ENCODE assay signal across 31 cellular contexts in genomic region chr22:44438056-44438455, GRCh38. TPM values are rescaled to one million over a fixed set of nuclear protein-coding genes. Genes with fewer than 3 reads are reported as not detected.
A peak's percentile ranks its signal among the peaks of the same experiment; 100 is the strongest.
DNase-seq lines count a peak whose midpoint lies in the region; ATAC-seq and TF ChIP-seq lines count a peak whose summit lies in the region.
"Had no signal": no experiment of that assay in that cellular context is flagged by ENCODE, and none has a peak within 500 bp of the region (broad histone marks: within the 10 kb centered on the region; RNA-seq: fewer than 3 reads in every experiment).

No MANE protein-coding gene starts in this region.

- no peaks in the 10 kb centered on the region; the same call in 1 of the 2 replicates for H3K27me3 ChIP-seq in GM06990 (replicated peaks; ENCODE audit: control insufficient read depth, insufficient read depth, low read length)
- H3K27me3 ChIP-seq in neural progenitor cell = no peaks in the 10 kb centered on the region
- H3K27me3 ChIP-seq: BE2C, breast epithelium, colonic mucosa, ovary had no signal

- H3K9me3 Mint-ChIP-seq in neural progenitor cell (no peaks in the 10 kb centered on the region), CD14-positive monocyte (no peaks in the 10 kb centered on the region)
- H3K9me3 Mint-ChIP-seq: activated T-cell treated with anti-CD3 and anti-CD28 coated beads, Interleukin-2, amount 50 U/mL, for 72 hours; nephron had no signal

- H3K79me2 ChIP-seq in neural progenitor cell (ENCODE audit: low read depth) = no peaks in the 10 kb centered on the region

- TF ChIP-seq CTCF in GM06990 (IDR thresholded peaks at IDR 0.05; ENCODE audit: insufficient read depth, low read length, poor library complexity, severe bottlenecking) (peak; percentile 14), NB4 (IDR thresholded peaks at IDR 0.05; ENCODE audit: low read depth, low read length) (peak; percentile 8), neural progenitor cell (IDR thresholded peaks at IDR 0.05) (peak; percentile 37), CD14-positive monocyte (IDR thresholded peaks at IDR 0.05) (no peak)

- DNase-seq in GM06990 (ENCODE audit: extremely low read depth, insufficient read length) = no peak
- DNase-seq in NB4 (ENCODE audit: low read depth) = no peak
- peak; percentile 54 for DNase-seq in ecto neural progenitor cell (ENCODE audit: low spot score)
- peak; percentile 41 for DNase-seq in neural progenitor cell (ENCODE audit: low spot score)
- DNase-seq in CD14-positive monocyte (ENCODE audit: low spot score) = no peak
- no peak for DNase-seq in GM19238 (ENCODE audit: insufficient read length, low spot score)
- DNase-seq: activated CD4-positive, CD25-positive, alpha-beta regulatory T cell; activated naive CD4-positive, alpha-beta T cell treated with anti-CD3 and anti-CD28 coated beads, Interleukin-2, amount 50 U/mL, for 16 hours; activated T-cell treated with anti-CD3 and anti-CD28 coated beads, Interleukin-2, amount 50 U/mL, for 72 hours; amygdala; BE2C; colonic mucosa; hypothalamus; mucosa of descending colon; NCI-H1092 treated with DMSO at 0.1 percent for 48 hours; NCI-H1930; NCI-H526; NK-92 treated with Interleukin-12 subunit alpha and Interleukin-12 subunit beta, amount 100 ng/mL, for 24 hours; ovary; SIG-M5; stimulated activated CD4-positive, alpha-beta T cell treated with anti-CD3 and anti-CD28 coated beads, Interleukin-12 subunit alpha, Interleukin-12 subunit beta, amount 100 ng/mL, for 4 hours; stimulated activated CD4-positive, alpha-beta T cell treated with anti-CD3 and anti-CD28 coated beads, Interleukin-4, amount 100 ng/mL, for 1 hour; T1000; trophoblast cell had no signal

- no peaks in the 10 kb centered on the region for H3K4me1 ChIP-seq in neural progenitor cell
- H3K4me1 ChIP-seq: BE2C, breast epithelium, colonic mucosa, gastroesophageal sphincter had no signal

- H3K27me3 Mint-ChIP-seq in neural progenitor cell (ENCODE audit: insufficient read depth, low read depth) (peaks cover 8% of the 10 kb centered on the region), CD14-positive monocyte (ENCODE audit: low read depth in 3 of 3) (peaks cover 0 to 2% (median 2%) of the 10 kb centered on the region in 3 donors)

- no peak overlapping the region for H3K4me3 ChIP-seq in GM06990 (replicated peaks; ENCODE audit: low read depth, low read length)
- H3K4me3 ChIP-seq in NB4 (ENCODE audit: low read depth, low read length) = no peak overlapping the region
- H3K4me3 ChIP-seq in neural progenitor cell = no peak overlapping the region
- H3K4me3 ChIP-seq: breast epithelium, colonic mucosa, gastroesophageal sphincter, mucosa of descending colon, ovary had no signal

- TF ChIP-seq POLR2A in NB4 (IDR thresholded peaks at IDR 0.05; ENCODE audit: extremely low read depth, insufficient read length) = no peak

- H4K20me1 ChIP-seq in neural progenitor cell (ENCODE audit: low read depth) = no peaks in the 10 kb centered on the region

- H3K36me3 Mint-ChIP-seq in neural progenitor cell = no peaks in the 10 kb centered on the region
- H3K36me3 Mint-ChIP-seq in CD14-positive monocyte = no peaks in the 10 kb centered on the region

- H3K36me3 ChIP-seq in GM06990 (ENCODE audit: control insufficient read depth, insufficient read depth, low read length) (no peaks in the 10 kb centered on the region), neural progenitor cell (no peaks in the 10 kb centered on the region)
- H3K36me3 ChIP-seq: BE2C, breast epithelium, colonic mucosa, gastroesophageal sphincter, ovary had no signal

- no peak overlapping the region for H3K9ac ChIP-seq in neural progenitor cell

- H3K9me3 ChIP-seq in neural progenitor cell (ENCODE audit: low read depth) = no peaks in the 10 kb centered on the region
- H3K9me3 ChIP-seq: BE2C, breast epithelium, colonic mucosa, gastroesophageal sphincter, mucosa of descending colon, ovary had no signal

- H3K27ac Mint-ChIP-seq in neural progenitor cell (peak overlapping the region; percentile 60), CD14-positive monocyte (no peak overlapping the region)
- H3K27ac Mint-ChIP-seq: activated T-cell treated with anti-CD3 and anti-CD28 coated beads, Interleukin-2, amount 50 U/mL, for 72 hours had no signal

- H3K4me2 ChIP-seq in neural progenitor cell = no peak overlapping the region

- H2AFZ ChIP-seq in neural progenitor cell (replicated peaks) = no peak overlapping the region

- no peaks in the 10 kb centered on the region for H3F3A ChIP-seq in neural progenitor cell (ENCODE audit: low read depth)

- ATAC-seq in GM18502 (IDR thresholded peaks at IDR 0.05; ENCODE audit: poor library complexity, unreplicated experiment) (no peak), esophagus mucosa (no peak)
- ATAC-seq: activated T-cell treated with anti-CD3 and anti-CD28 coated beads, Interleukin-2, amount 50 U/mL, for 72 hours; gastroesophageal sphincter; mucosa of descending colon; Panc1; right cardiac atrium had no signal

- no peak overlapping the region for H3K27ac ChIP-seq in neural progenitor cell
- H3K27ac ChIP-seq: breast epithelium, colonic mucosa, gastroesophageal sphincter, ovary had no signal

- H3K4me3 Mint-ChIP-seq in neural progenitor cell (no peak overlapping the region), CD14-positive monocyte (no peak overlapping the region)
- H3K4me3 Mint-ChIP-seq: activated T-cell treated with anti-CD3 and anti-CD28 coated beads, Interleukin-2, amount 50 U/mL, for 72 hours; nephron had no signal

- H3K4me1 Mint-ChIP-seq in neural progenitor cell = peaks cover 23% of the 10 kb centered on the region
- H3K4me1 Mint-ChIP-seq in CD14-positive monocyte = peaks cover 1% of the 10 kb centered on the region

- intact Hi-C loops in CD14-positive monocyte (cut with micrococcal nuclease) = no loop called here

RNA-seq across cellular contexts. Expression of gene RTL6, which starts 60.0 kb away (rescaled TPM):
- total RNA-seq in neural progenitor cell (ENCODE audit: low replicate concordance) (15.7 and 27.6 TPM in 2 replicates), esophagus mucosa (6.3 TPM)
- polyA plus RNA-seq in CD14-positive monocyte = 1 to 10 TPM; 4.6 to 4.9 TPM

Comparison
In these comparisons a context has a peak if more than half of its experiments do, and no peak if none do; other contexts are left out.
1. DNase-seq: peak in ecto neural progenitor cell (single experiment) and neural progenitor cell (single experiment); none in GM06990 (single experiment), NB4 (single experiment), CD14-positive monocyte (single experiment) and GM19238 (single experiment).